ENCODE assay signal across 1 cellular context in the genomic region with DNA sequence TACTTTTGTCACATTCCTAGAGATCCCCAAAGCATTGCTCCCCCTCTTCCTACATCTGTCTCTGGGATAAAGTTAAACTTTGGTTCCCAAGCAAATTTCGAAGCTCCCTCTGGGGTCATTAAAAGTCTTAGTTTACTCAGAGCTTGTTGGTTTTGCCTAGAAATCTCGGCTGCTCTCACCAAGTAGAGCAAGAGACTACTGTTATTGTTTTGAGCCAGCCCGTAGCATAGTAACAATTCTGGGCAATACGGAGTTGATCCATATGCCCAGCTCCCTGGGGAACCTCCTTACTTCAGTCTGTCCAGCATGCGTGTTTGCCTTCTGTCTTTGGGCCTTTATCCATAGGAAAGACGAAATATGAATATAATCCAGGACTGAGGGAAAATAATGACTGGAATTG.
TF ChIP-seq lines count a peak whose summit lies in the region.

No MANE protein-coding gene starts in this region.

TF ChIP-seq in HCT116, 20 proteins besides CTCF, POLR2A, EP300 and RAD21 (continued from another document):
- TF ChIP-seq CEBPB (IDR thresholded peaks at IDR 0.05; ENCODE audit: low read depth) (no peak), POLR2AphosphoS5 (IDR thresholded peaks at IDR 0.05; ENCODE audit: low read depth, low read length) (no peak)
